Comparison of ENCODE assay signal across 35 cellular contexts in the genomic region with DNA sequence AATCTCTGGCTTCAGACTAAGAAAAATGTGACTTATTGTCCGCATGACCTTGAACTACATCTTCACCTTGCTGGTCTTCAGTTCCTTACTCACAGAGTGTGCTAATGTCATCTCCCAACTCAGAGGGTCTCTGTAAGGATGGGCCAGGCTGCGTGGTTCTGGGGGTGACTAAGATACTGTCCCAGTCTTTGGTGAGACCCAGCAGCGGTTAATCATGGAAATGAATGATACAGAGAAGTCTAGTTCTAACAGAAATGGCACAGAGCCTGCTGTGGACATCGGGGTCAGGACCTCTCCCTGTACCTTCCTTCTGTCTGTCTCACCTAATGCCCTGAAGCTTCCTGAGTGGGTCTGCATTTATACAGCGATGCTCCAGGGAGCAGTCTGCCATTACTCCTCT.
"Had no signal": no experiment of that assay in that cellular context is flagged by ENCODE, and none has a peak within 500 bp of the region (broad histone marks: within the 10 kb centered on the region; RNA-seq: fewer than 3 reads in every experiment).

No MANE protein-coding gene starts in this region.

- H3K36me3 ChIP-seq: MG63 had no signal

- H3K9me3 ChIP-seq: MG63 had no signal

- H3K4me3 ChIP-seq: MG63 had no signal

- H3K27ac ChIP-seq: KMS-11 had no signal

- DNase-seq: Karpas-422, Kasumi-1, KBM-7, KG1, MG63, MM.1S, MV-4-11, NCI-H1048, NCI-H1092, NCI-H1092 treated with DMSO at 0.1 percent for 48 hours, NCI-H1105, NCI-H1105 treated with DMSO at 0.1 percent for 48 hours, NCI-H1417, NCI-H1417 treated with DMSO at 0.1 percent for 48 hours, NCI-H1436, NCI-H1436 treated with DMSO at 0.1 percent for 48 hours, NCI-H146, NCI-H1694, NCI-H1694 treated with DMSO at 0.1 percent for 48 hours, NCI-H187, NCI-H187 treated with DMSO at 0.1 percent for 48 hours, NCI-H1930, NCI-H2029, NCI-H2029 treated with DMSO at 0.1 percent for 48 hours, NCI-H2081, NCI-H2081 treated with DMSO at 0.1 percent for 48 hours, NCI-H2107, NCI-H2171, NCI-H2171 treated with DMSO at 0.1 percent for 48 hours, NCI-H2227 treated with DMSO at 0.1 percent for 48 hours, NCI-H226, NCI-H345, NCI-H446, NCI-H446 treated with DMSO at 0.1 percent for 48 hours had no signal

- H3K27me3 ChIP-seq: MG63 had no signal
